ENCODE assay signal across 9 cellular contexts in genomic region chr5:61319388-61320146, GRCh38. TPM values are rescaled to one million over a fixed set of nuclear protein-coding genes. Genes with fewer than 3 reads are reported as not detected.
DNase-seq lines count a peak whose midpoint lies in the region; ATAC-seq and TF ChIP-seq lines count a peak whose summit lies in the region.
"Had no signal": no experiment of that assay in that cellular context is flagged by ENCODE, and none has a peak within 500 bp of the region (broad histone marks: within the 10 kb centered on the region; RNA-seq: fewer than 3 reads in every experiment).

No MANE protein-coding gene starts in this region.

- TF ChIP-seq CTCF in GM10248 (IDR thresholded peaks at IDR 0.05; ENCODE audit: control extremely low read depth, extremely low read depth, low read depth, missing control alignments) (no peak), body of pancreas (IDR thresholded peaks at IDR 0.05) (no peak)

- peak overlapping the region; percentile 9 to 53 for H3K9ac ChIP-seq in mucosa of rectum (ENCODE audit: low read depth in 1 of 2, low read length in 2 of 2)

- intact Hi-C loops in body of pancreas (cut with DNase I) = loop anchor here (10.0 kb wide), 1 partner anchor 155 kb away; the partner anchor contains the start of gene SMIM15

- H3K4me1 ChIP-seq in body of pancreas (peaks cover 12% of the 10 kb centered on the region), mucosa of rectum (ENCODE audit: control insufficient read depth in 2 of 2, insufficient read depth in 2 of 2, low read length in 2 of 2) (peaks cover 46 to 51% of the 10 kb centered on the region in 2 donors)

- no peaks in the 10 kb centered on the region for H3K36me3 ChIP-seq in body of pancreas (replicated peaks in 1 of 2; ENCODE audit: insufficient read depth in 1 of 2, low read depth in 2 of 2)
- no peaks in the 10 kb centered on the region for H3K36me3 ChIP-seq in mucosa of rectum (ENCODE audit: control insufficient read depth in 2 of 2, insufficient read depth in 2 of 2, low read length in 2 of 2)

- CTCF ChIA-PET in GM10248 (lab: Yijun Ruan, JAX) = interaction anchor here (0.8 to 2.8 kb wide), 4 partner anchors 9 to 21 kb away, joined by 3 to 20 read pairs (median 4); partner anchors contain the start of gene ZSWIM6

- WGBS in body of pancreas, 2 donors = 45 to 58% methylated on average over 9 of the region's 9 CpGs

- DNase-seq in GM10248 (ENCODE audit: extremely low spot score) = peak; percentile 82
- DNase-seq in body of pancreas = peak in 3 of 4 donors; percentile 26 to 59 (median 53)
- DNase-seq in DMS114 treated with DMSO at 0.1 percent for 48 hours (lab: John Stamatoyannopoulos, UW; ENCODE audit: unreplicated experiment) = no peak
- DNase-seq in NCI-H2171 (lab: John Stamatoyannopoulos, UW) = no peak
- no peak for DNase-seq in activated CD4-positive, CD25-positive, alpha-beta regulatory T cell (lab: John Stamatoyannopoulos, UW)

- no peak overlapping the region for H3K4me3 ChIP-seq in body of pancreas
- H3K4me3 ChIP-seq in mucosa of rectum (ENCODE audit: low read length in 2 of 2) = peak overlapping the region; percentile 27 to 60

- ATAC-seq in GM21367 (IDR thresholded peaks at IDR 0.05; ENCODE audit: unreplicated experiment) (peak; percentile 99), HG03521 (IDR thresholded peaks at IDR 0.05; ENCODE audit: unreplicated experiment) (peak; percentile 98), body of pancreas (peak; percentile 89)

- no peaks in the 10 kb centered on the region for H3K27me3 ChIP-seq in body of pancreas
- H3K27me3 ChIP-seq in mucosa of rectum (ENCODE audit: control insufficient read depth in 2 of 2, insufficient read depth in 2 of 2, low read length in 2 of 2) = no peaks in the 10 kb centered on the region

- no peaks in the 10 kb centered on the region for H3K9me3 ChIP-seq in body of pancreas
- no peaks in the 10 kb centered on the region for H3K9me3 ChIP-seq in mucosa of rectum (ENCODE audit: control insufficient read depth in 2 of 2, low read length in 2 of 2)

- POLR2A ChIA-PET in GM10248 (lab: Yijun Ruan, JAX) = interaction anchor here (0.6 kb wide), 1 partner anchor 57 kb away, joined by 4 read pairs; no protein-coding TSS in a partner anchor

- peak in 1 of 3 donors; percentile 7 for TF ChIP-seq POLR2A in body of pancreas (IDR thresholded peaks at IDR 0.05)

- H3K27ac ChIP-seq in body of pancreas (peak overlapping the region in 2 of 4 donors; percentile 24 to 51), mucosa of rectum (ENCODE audit: low read depth in 2 of 2, low read length in 2 of 2) (peak overlapping the region; percentile 86 to 89)
- H3K27ac ChIP-seq: HL-60 had no signal

RNA-seq across cellular contexts. Expression of gene ZSWIM6, which starts 12.5 kb away (rescaled TPM):
- 1 to 10 TPM; 5.9 to 8.8 TPM for total RNA-seq in body of pancreas

Comparison
In these comparisons a context has a peak if more than half of its experiments do, and no peak if none do; other contexts are left out.
1. DNase-seq: peak in GM10248 (single experiment) and body of pancreas (3 of 4); none in DMS114 treated with DMSO at 0.1 percent for 48 hours (single experiment), NCI-H2171 (single experiment) and activated CD4-positive, CD25-positive, alpha-beta regulatory T cell (0 of 4).
2. H3K4me3 ChIP-seq: peak in mucosa of rectum (2 of 2); none in body of pancreas (0 of 2).
3. Peak in every context shown above with its lines, with median percentiles within 50 percentile points of each other: ATAC-seq.